11 cellular contexts compared by ENCODE assay signal in the genomic region with DNA sequence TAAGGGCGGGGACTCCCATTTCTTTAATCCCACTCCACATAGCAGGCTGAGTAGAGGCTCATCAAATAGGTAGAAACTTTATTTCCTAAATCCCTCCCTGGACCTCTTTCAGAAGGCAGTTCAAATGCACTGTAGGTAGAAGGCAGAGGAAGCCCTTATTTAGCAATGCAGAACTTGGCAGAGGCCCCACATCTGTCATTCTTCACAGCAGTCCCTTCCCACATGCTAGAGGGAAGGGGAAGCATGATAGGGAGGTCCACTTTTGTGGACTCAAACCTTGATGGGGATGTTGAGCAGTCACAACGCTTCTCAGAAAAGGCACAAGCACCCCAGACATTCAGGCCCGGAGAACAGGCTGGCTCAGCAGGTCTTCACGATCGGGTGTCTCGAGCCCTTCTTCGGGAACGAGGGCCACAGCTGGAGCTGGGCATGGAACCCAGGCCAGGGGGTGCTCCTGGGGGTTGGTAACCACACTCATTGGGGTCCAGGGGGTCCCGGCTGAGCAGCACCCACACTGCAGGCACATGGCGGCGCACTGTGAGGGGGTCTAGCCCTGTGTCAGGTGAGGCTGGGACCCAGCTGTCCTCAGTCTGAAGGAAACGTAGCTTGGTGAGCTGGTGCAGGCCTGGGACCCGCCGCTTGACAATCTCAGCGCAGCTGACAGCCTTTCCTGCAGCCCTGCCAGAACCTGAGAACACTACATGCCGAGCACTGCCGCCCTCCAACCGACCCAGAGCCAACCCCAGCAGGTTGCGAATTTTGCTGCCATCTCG. TPM values are rescaled to one million over a fixed set of nuclear protein-coding genes. Genes with fewer than 3 reads are reported as not detected.
DNase-seq lines count a peak whose midpoint lies in the region; ATAC-seq and TF ChIP-seq lines count a peak whose summit lies in the region.
"Had no signal": no experiment of that assay in that cellular context is flagged by ENCODE, and none has a peak within 500 bp of the region (broad histone marks: within the 10 kb centered on the region; RNA-seq: fewer than 3 reads in every experiment).

No MANE protein-coding gene starts in this region.

- ATAC-seq in CD4-positive, CD25-positive, alpha-beta regulatory T cell (ENCODE audit: low read depth in 2 of 2): no peak
- ATAC-seq in naive B cell (ENCODE audit: low read depth in 2 of 2) (no peak), HG03095 (IDR thresholded peaks at IDR 0.05; ENCODE audit: unreplicated experiment) (no peak)

- peaks cover 0 to 26% (median 24%) of the 10 kb centered on the region in 4 donors for H3K4me1 Mint-ChIP-seq in CD4-positive, CD25-positive, alpha-beta regulatory T cell
- peaks cover 13 to 26% (median 22%) of the 10 kb centered on the region in 3 donors for H3K4me1 Mint-ChIP-seq in naive B cell

- peak overlapping the region; percentile 75 for H3K4me3 ChIP-seq in CD4-positive, CD25-positive, alpha-beta regulatory T cell (ENCODE audit: low read depth, low read length)
- peak overlapping the region; percentile 84 for H3K4me3 ChIP-seq in Loucy (ENCODE audit: low read length, poor library complexity, severe bottlenecking)

- no peak overlapping the region for H3K27ac ChIP-seq in CD4-positive, CD25-positive, alpha-beta regulatory T cell (ENCODE audit: insufficient read depth, low read length, poor library complexity, severe bottlenecking)

- peak overlapping the region; percentile 79 to 99 (median 91) for H3K4me3 Mint-ChIP-seq in CD4-positive, CD25-positive, alpha-beta regulatory T cell
- peak overlapping the region in 7 of 8 donors; percentile 37 to 96 (median 93) for H3K4me3 Mint-ChIP-seq in naive B cell

- peaks cover 25% of the 10 kb centered on the region for H3K79me2 ChIP-seq in Loucy (ENCODE audit: insufficient read depth, low read length)

- TF ChIP-seq CTCF in Loucy (conservative IDR thresholded peaks at IDR 0.05; ENCODE audit: low read length): no peak

- H3F3A ChIP-seq in Loucy (ENCODE audit: low read depth): no peaks in the 10 kb centered on the region

- peaks cover 7% of the 10 kb centered on the region for H3K27me3 Mint-ChIP-seq in CD4-positive, CD25-positive, alpha-beta regulatory T cell
- no peaks in the 10 kb centered on the region for H3K27me3 Mint-ChIP-seq in naive B cell

- H2AFZ ChIP-seq in Loucy (ENCODE audit: low read length): no peak overlapping the region

- H3K27ac Mint-ChIP-seq in CD4-positive, CD25-positive, alpha-beta regulatory T cell: peak overlapping the region in 2 of 3 donors; percentile 53 to 63
- no peak overlapping the region for H3K27ac Mint-ChIP-seq in naive B cell

- peaks cover 13% of the 10 kb centered on the region for H3K36me3 Mint-ChIP-seq in CD4-positive, CD25-positive, alpha-beta regulatory T cell
- H3K36me3 Mint-ChIP-seq in naive B cell: peaks cover 0 to 6% of the 10 kb centered on the region in 2 donors

- no peaks in the 10 kb centered on the region for H4K20me1 ChIP-seq in Loucy (ENCODE audit: insufficient read depth, low read length, poor library complexity, severe bottlenecking)

- peak overlapping the region; percentile 95 for H3K4me2 ChIP-seq in Loucy (ENCODE audit: low read depth, low read length, poor library complexity, severe bottlenecking)

- no peaks in the 10 kb centered on the region for H3K9me3 ChIP-seq in CD4-positive, CD25-positive, alpha-beta regulatory T cell (ENCODE audit: control insufficient read depth in 2 of 2, low read length in 2 of 2)
- no peaks in the 10 kb centered on the region for H3K9me3 ChIP-seq in Loucy (ENCODE audit: insufficient read depth, low read depth, low read length)
- H3K9me3 ChIP-seq: MG63, upper lobe of left lung had no signal

- no peaks in the 10 kb centered on the region for H3K9me3 Mint-ChIP-seq in CD4-positive, CD25-positive, alpha-beta regulatory T cell
- H3K9me3 Mint-ChIP-seq in naive B cell: peaks cover 0 to 2% (median 0%) of the 10 kb centered on the region in 7 donors

- H3K36me3 ChIP-seq in CD4-positive, CD25-positive, alpha-beta regulatory T cell (ENCODE audit: control insufficient read depth, insufficient read depth, low read length): peaks cover 9% of the 10 kb centered on the region
- no peaks in the 10 kb centered on the region for H3K36me3 ChIP-seq in Loucy (ENCODE audit: insufficient read depth, low read length)
- H3K36me3 ChIP-seq: MG63 had no signal

- H3K27me3 ChIP-seq in CD4-positive, CD25-positive, alpha-beta regulatory T cell (ENCODE audit: control insufficient read depth, insufficient read depth, low read length): no peaks in the 10 kb centered on the region
- no peaks in the 10 kb centered on the region for H3K27me3 ChIP-seq in Loucy (ENCODE audit: insufficient read depth, low read length, poor library complexity, severe bottlenecking)
- H3K27me3 ChIP-seq: MG63, upper lobe of left lung had no signal

- peaks cover 24% of the 10 kb centered on the region for H3K4me1 ChIP-seq in CD4-positive, CD25-positive, alpha-beta regulatory T cell (ENCODE audit: control insufficient read depth, insufficient read depth, low read length, poor library complexity, severe bottlenecking)
- H3K4me1 ChIP-seq in Loucy (ENCODE audit: insufficient read depth, low read length, poor library complexity, severe bottlenecking): peaks cover 14% of the 10 kb centered on the region

- H3K9ac ChIP-seq in Loucy (ENCODE audit: low read depth, low read length, poor library complexity, severe bottlenecking): peak overlapping the region; percentile 87

- no peak for DNase-seq in CD4-positive, CD25-positive, alpha-beta regulatory T cell
- peak; percentile 56 for DNase-seq in cerebellum (ENCODE audit: low spot score)
- no peak for DNase-seq in naive B cell
- no peak for DNase-seq in T1000 (lab: John Stamatoyannopoulos, UW)
- DNase-seq in SK-N-DZ (ENCODE audit: low spot score): no peak
- no peak for DNase-seq in H4 (ENCODE audit: low spot score)
- DNase-seq: MG63 had no signal

- no peaks in the 10 kb centered on the region for H3K9me2 ChIP-seq in Loucy (replicated peaks; ENCODE audit: low read depth, low read length)

RNA-seq across cellular contexts. Expression of a gene that starts 1.3 kb away (rescaled TPM):
- total RNA-seq in CD4-positive, CD25-positive, alpha-beta regulatory T cell: 6.7 TPM
- polyA plus RNA-seq in CD4-positive, CD25-positive, alpha-beta regulatory T cell: 10 to 100 TPM; 63.4 to 80.0 (median 68.5) TPM
- total RNA-seq in cerebellum: 5.7 TPM
- polyA plus RNA-seq in naive B cell (ENCODE audit: low read depth in 6 of 6): 10 to 100 TPM; 25.1 to 50.6 (median 43.7) TPM
- polyA plus RNA-seq in SK-N-DZ (2014; cell fraction: cytosol; rRNA removed): 31.2 and 38.8 TPM in 2 replicates
- 21.2 and 32.3 TPM in 2 replicates for polyA plus RNA-seq in SK-N-DZ (2014; cell fraction: nucleus; rRNA removed)
- 52.8 and 59.3 TPM in 2 replicates for total RNA-seq in H4 (2014; rRNA removed; shearing (Covaris generic))

RNA-seq across cellular contexts. Expression of a gene that starts 9.7 kb away (rescaled TPM):
- 80.4 TPM for total RNA-seq in CD4-positive, CD25-positive, alpha-beta regulatory T cell
- 100 to 1,000 TPM; 152 to 202 (median 171) TPM for polyA plus RNA-seq in CD4-positive, CD25-positive, alpha-beta regulatory T cell
- total RNA-seq in cerebellum: 57.4 TPM
- polyA plus RNA-seq in naive B cell (ENCODE audit: low read depth in 6 of 6): 100 to 1,000 TPM in 3 of 6 donors, 10 to 100 TPM in 3; 83.5 to 118 (median 103) TPM
- 57.8 and 72.5 TPM in 2 replicates for polyA plus RNA-seq in SK-N-DZ (2014; cell fraction: cytosol; rRNA removed)
- 49.2 and 57.7 TPM in 2 replicates for polyA plus RNA-seq in SK-N-DZ (2014; cell fraction: nucleus; rRNA removed)
- total RNA-seq in H4 (2014; rRNA removed; shearing (Covaris generic)): 153 and 168 TPM in 2 replicates

RNA-seq across cellular contexts. Expression of a gene that starts 18.2 kb away (rescaled TPM):
- total RNA-seq in CD4-positive, CD25-positive, alpha-beta regulatory T cell: not detected
- polyA plus RNA-seq in CD4-positive, CD25-positive, alpha-beta regulatory T cell: not detected
- 0.45 TPM for total RNA-seq in cerebellum
- polyA plus RNA-seq in naive B cell (ENCODE audit: low read depth in 6 of 6): not detected
- 0.25 TPM in 1 of 2 replicates, not detected in the other for polyA plus RNA-seq in SK-N-DZ (2014; cell fraction: cytosol; rRNA removed)
- polyA plus RNA-seq in SK-N-DZ (2014; cell fraction: nucleus; rRNA removed): 0.15 TPM in 1 of 2 replicates, not detected in the other
- total RNA-seq in H4 (2014; rRNA removed; shearing (Covaris generic)): 0.21 TPM in 1 of 2 replicates, not detected in the other
- total RNA-seq: mononuclear cell, upper lobe of left lung had no signal

RNA-seq across cellular contexts. Expression of a gene that starts 21.1 kb away (rescaled TPM):
- not detected for total RNA-seq in CD4-positive, CD25-positive, alpha-beta regulatory T cell
- polyA plus RNA-seq in CD4-positive, CD25-positive, alpha-beta regulatory T cell: not detected
- 18.6 TPM for total RNA-seq in cerebellum
- polyA plus RNA-seq in naive B cell (ENCODE audit: low read depth in 6 of 6): not detected
- 85.6 and 98.3 TPM in 2 replicates for polyA plus RNA-seq in SK-N-DZ (2014; cell fraction: cytosol; rRNA removed)
- 45.4 and 60.6 TPM in 2 replicates for polyA plus RNA-seq in SK-N-DZ (2014; cell fraction: nucleus; rRNA removed)
- 0.15 and 0.55 TPM in 2 replicates for total RNA-seq in H4 (2014; rRNA removed; shearing (Covaris generic))
- total RNA-seq: mononuclear cell had no signal

RNA-seq across cellular contexts. Expression of a gene that starts 27.0 kb away (rescaled TPM):
- 34.1 TPM for total RNA-seq in CD4-positive, CD25-positive, alpha-beta regulatory T cell
- 100 to 1,000 TPM; 107 to 130 (median 119) TPM for polyA plus RNA-seq in CD4-positive, CD25-positive, alpha-beta regulatory T cell
- total RNA-seq in cerebellum: 24.3 TPM
- polyA plus RNA-seq in naive B cell (ENCODE audit: low read depth in 6 of 6): 10 to 100 TPM; 40.1 to 75.8 (median 47.0) TPM
- polyA plus RNA-seq in SK-N-DZ (2014; cell fraction: cytosol; rRNA removed): 183 and 208 TPM in 2 replicates
- 89.9 and 92.3 TPM in 2 replicates for polyA plus RNA-seq in SK-N-DZ (2014; cell fraction: nucleus; rRNA removed)
- 80.2 and 127 TPM in 2 replicates for total RNA-seq in H4 (2014; rRNA removed; shearing (Covaris generic))

Comparison
In these comparisons a context has a peak if more than half of its experiments do, and no peak if none do; other contexts are left out.
1. H3K27ac Mint-ChIP-seq: peak in CD4-positive, CD25-positive, alpha-beta regulatory T cell (2 of 3); none in naive B cell (0 of 6).